7 cellular contexts compared by ENCODE assay signal in genomic region chr2:3944071-3944470, GRCh38.
"Had no signal": no experiment of that assay in that cellular context is flagged by ENCODE, and none has a peak within 500 bp of the region (broad histone marks: within the 10 kb centered on the region; RNA-seq: fewer than 3 reads in every experiment).

No MANE protein-coding gene starts in this region.

- DNase-seq: GM23248, GOT3, H7, HFFc6, IMR-90 had no signal

- H3K4me3 Mint-ChIP-seq: HFFc6 had no signal

- H3K27ac Mint-ChIP-seq: HFFc6 had no signal

- ATAC-seq: HCT116, K562 had no signal
